ENCODE assay signal across 11 cellular contexts in the genomic region with DNA sequence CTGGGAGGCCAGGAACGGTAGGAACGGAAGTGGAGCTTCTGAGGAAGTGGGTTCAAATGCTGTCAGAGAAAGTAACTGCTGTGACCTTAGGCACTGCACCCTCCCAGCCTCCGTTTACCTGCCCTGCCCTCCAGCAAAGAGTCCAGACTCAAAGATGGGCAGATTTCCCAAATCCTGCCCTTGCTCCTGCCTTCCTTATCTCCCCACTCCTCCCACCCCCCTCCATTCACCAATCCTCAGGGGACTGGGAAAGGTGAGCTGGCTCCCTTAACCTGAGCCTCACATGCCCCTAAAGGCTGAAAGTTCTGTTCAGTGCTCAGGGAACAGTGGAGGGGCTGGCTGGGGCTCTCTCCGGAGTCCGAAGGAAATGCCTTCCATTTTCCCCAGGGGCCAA.
DNase-seq lines count a peak whose midpoint lies in the region; ATAC-seq and TF ChIP-seq lines count a peak whose summit lies in the region.
"Had no signal": no experiment of that assay in that cellular context is flagged by ENCODE, and none has a peak within 500 bp of the region (broad histone marks: within the 10 kb centered on the region; RNA-seq: fewer than 3 reads in every experiment).

No MANE protein-coding gene starts in this region.

- TF ChIP-seq POLR2A in breast epithelium (IDR thresholded peaks at IDR 0.05) (no peak), upper lobe of left lung (IDR thresholded peaks at IDR 0.05) (no peak), spleen (IDR thresholded peaks at IDR 0.05) (no peak)

- intact Hi-C loops in breast epithelium (cut with DNase I; ENCODE audit: low total_unique reads) (no loop called here), MCF 10A (cut with micrococcal nuclease) (no loop called here), spleen (cut with DNase I; ENCODE audit: low total_unique reads) (no loop called here)

- POLR2A ChIA-PET in MCF 10A (lab: Yijun Ruan, JAX), result interaction anchor here (0.7 kb wide), 1 partner anchor 463 kb away, joined by 3 read pairs; no protein-coding TSS in a partner anchor

- no peaks in the 10 kb centered on the region for H3K79me1 ChIP-seq in mesendoderm (ENCODE audit: low read length)

- H3K36me3 Mint-ChIP-seq in MCF 10A (ENCODE audit: insufficient read depth, unreplicated experiment), result peaks cover 7% of the 10 kb centered on the region
- H3K36me3 Mint-ChIP-seq in activated naive CD8-positive, alpha-beta T cell, result no peaks in the 10 kb centered on the region

- no peak for ATAC-seq in upper lobe of left lung (ENCODE audit: low FRiP score in 2 of 2)

- no peak overlapping the region for H2BK120ac ChIP-seq in mesendoderm (ENCODE audit: low read depth, low read length)

- H3K4me1 ChIP-seq in breast epithelium (no peaks in the 10 kb centered on the region), mesendoderm (ENCODE audit: control insufficient read depth, low read depth, low read length) (peaks cover 13% of the 10 kb centered on the region), upper lobe of left lung (peaks cover 19 to 35% (median 26%) of the 10 kb centered on the region in 4 donors), spleen (peaks cover 15 to 64% (median 46%) of the 10 kb centered on the region in 6 donors)

- H3K4me1 Mint-ChIP-seq in MCF 10A (ENCODE audit: insufficient read depth, unreplicated experiment), result peaks cover 14% of the 10 kb centered on the region
- peaks cover 18% of the 10 kb centered on the region for H3K4me1 Mint-ChIP-seq in activated naive CD8-positive, alpha-beta T cell (ENCODE audit: low read depth)

- CTCF ChIA-PET in MCF 10A (lab: Yijun Ruan, JAX), result interaction anchor here (0.6 kb wide), 1 partner anchor 88 kb away, joined by 4 read pairs; no protein-coding TSS in a partner anchor

- no CpG with 5 or more reads among the region's 5 CpGs for WGBS in mesendoderm (ENCODE audit: extremely low coverage, insufficient coverage, low lambda C conversion rate)
- WGBS in upper lobe of left lung, 2 donors, result 47 to 66% methylated on average over 5 of the region's 5 CpGs
- WGBS in spleen, 5 donors, result 32 to 36% (median 33%) methylated on average over 5 of the region's 5 CpGs

- no peak overlapping the region for H3K27ac ChIP-seq in breast epithelium
- no peak overlapping the region for H3K27ac ChIP-seq in mesendoderm (ENCODE audit: low read depth, low read length)
- no peak overlapping the region for H3K27ac ChIP-seq in upper lobe of left lung
- peak overlapping the region in 1 of 8 donors; percentile 65 for H3K27ac ChIP-seq in spleen

- H3K79me2 ChIP-seq in mesendoderm (ENCODE audit: control insufficient read depth, insufficient read depth, low read length), result no peaks in the 10 kb centered on the region

- H3K18ac ChIP-seq in mesendoderm (ENCODE audit: low read length), result no peak overlapping the region

- H3K4me3 ChIP-seq in breast epithelium (peak overlapping the region in 2 of 3 donors; percentile 50 to 68), mesendoderm (ENCODE audit: low read length) (no peak overlapping the region), upper lobe of left lung (peak overlapping the region in 3 of 4 donors; percentile 29 to 46 (median 44)), spleen (peak overlapping the region in 4 of 8 donors; percentile 45 to 73 (median 46))

- no peaks in the 10 kb centered on the region for H3K36me3 ChIP-seq in breast epithelium
- no peaks in the 10 kb centered on the region for H3K36me3 ChIP-seq in mesendoderm (ENCODE audit: control insufficient read depth, insufficient read depth, low read length)
- no peaks in the 10 kb centered on the region for H3K36me3 ChIP-seq in upper lobe of left lung
- H3K36me3 ChIP-seq in spleen, result no peaks in the 10 kb centered on the region

- H3K27me3 Mint-ChIP-seq in MCF 10A (ENCODE audit: insufficient read depth, unreplicated experiment), result no peaks in the 10 kb centered on the region
- H3K27me3 Mint-ChIP-seq in activated naive CD8-positive, alpha-beta T cell, result no peaks in the 10 kb centered on the region

- H2BK5ac ChIP-seq in mesendoderm (ENCODE audit: low read length), result no peak overlapping the region

- no peak overlapping the region for H2BK15ac ChIP-seq in mesendoderm (replicated peaks; ENCODE audit: low read depth)

- no peak for DNase-seq in breast epithelium (ENCODE audit: low spot score in 2 of 2)
- DNase-seq in MCF 10A (ENCODE audit: unreplicated experiment), result no peak
- DNase-seq in mesendoderm, result no peak
- no peak for DNase-seq in upper lobe of left lung
- DNase-seq in spleen, result no peak
- no peak for DNase-seq in NCI-H1417 treated with DMSO at 0.1 percent for 48 hours (lab: John Stamatoyannopoulos, UW)
- no peak for DNase-seq in SHP77 (lab: John Stamatoyannopoulos, UW)
- DNase-seq: AML-193; foreskin fibroblast; stimulated activated CD4-positive, alpha-beta T cell treated with anti-CD3 and anti-CD28 coated beads, Interleukin-1b, Interleukin-23, amount 100 ng/mL, for 48 hours had no signal

- H3K9me3 ChIP-seq in breast epithelium, result no peaks in the 10 kb centered on the region
- H3K9me3 ChIP-seq in upper lobe of left lung, result no peaks in the 10 kb centered on the region
- H3K9me3 ChIP-seq in spleen, result no peaks in the 10 kb centered on the region

- peak overlapping the region; percentile 50 for H3K9ac ChIP-seq in mesendoderm (ENCODE audit: low read length)

- no TSS peak for BruUV-seq in MCF 10A (replicated peaks; lab: Mats Ljungman, UMichigan)

- no peak overlapping the region for H4K8ac ChIP-seq in mesendoderm (ENCODE audit: low read depth, low read length)

- no peak overlapping the region for H3K27ac Mint-ChIP-seq in MCF 10A (ENCODE audit: low read depth, unreplicated experiment)
- no peak overlapping the region for H3K27ac Mint-ChIP-seq in activated naive CD8-positive, alpha-beta T cell

- peak overlapping the region; percentile 65 for H3K56ac ChIP-seq in mesendoderm (ENCODE audit: low read length)

- H2AK5ac ChIP-seq in mesendoderm (ENCODE audit: low read length), result no peak overlapping the region

- no peak overlapping the region for H3K4ac ChIP-seq in mesendoderm (ENCODE audit: low read depth, low read length)

- no peak for TF ChIP-seq CTCF in breast epithelium (IDR thresholded peaks at IDR 0.05)
- TF ChIP-seq CTCF in MCF 10A (IDR thresholded peaks at IDR 0.05; ENCODE audit: unreplicated experiment), result no peak
- no peak for TF ChIP-seq CTCF in upper lobe of left lung (IDR thresholded peaks at IDR 0.05)
- TF ChIP-seq CTCF in spleen (IDR thresholded peaks at IDR 0.05 in 8 of 11, conservative IDR thresholded peaks at IDR 0.05 in 3 of 11), result no peak

- no peaks in the 10 kb centered on the region for H3K27me3 ChIP-seq in breast epithelium
- peaks cover 6% of the 10 kb centered on the region for H3K27me3 ChIP-seq in mesendoderm (ENCODE audit: insufficient read depth, low read length, poor library complexity)
- H3K27me3 ChIP-seq in upper lobe of left lung, result peaks cover 0 to 4% (median 0%) of the 10 kb centered on the region in 4 donors
- peaks cover 0 to 30% (median 0%) of the 10 kb centered on the region in 7 donors for H3K27me3 ChIP-seq in spleen (replicated peaks in 1 of 7)

- H4K5ac ChIP-seq in mesendoderm (ENCODE audit: low read length), result no peak overlapping the region

- H3K4me2 ChIP-seq in mesendoderm (ENCODE audit: low read length), result peak overlapping the region; percentile 57

- H3K4me3 Mint-ChIP-seq in MCF 10A (ENCODE audit: unreplicated experiment), result no peak overlapping the region
- H3K4me3 Mint-ChIP-seq in activated naive CD8-positive, alpha-beta T cell, result peak overlapping the region; percentile 89

- TF ChIP-seq EP300 in upper lobe of left lung (IDR thresholded peaks at IDR 0.05), result no peak

- H3K23ac ChIP-seq in mesendoderm (ENCODE audit: low read length), result no peak overlapping the region

- H3K9me3 Mint-ChIP-seq in MCF 10A (ENCODE audit: unreplicated experiment), result no peaks in the 10 kb centered on the region
- no peaks in the 10 kb centered on the region for H3K9me3 Mint-ChIP-seq in activated naive CD8-positive, alpha-beta T cell (ENCODE audit: low read depth)
